17 cellular contexts compared by ENCODE assay signal in the genomic region with DNA sequence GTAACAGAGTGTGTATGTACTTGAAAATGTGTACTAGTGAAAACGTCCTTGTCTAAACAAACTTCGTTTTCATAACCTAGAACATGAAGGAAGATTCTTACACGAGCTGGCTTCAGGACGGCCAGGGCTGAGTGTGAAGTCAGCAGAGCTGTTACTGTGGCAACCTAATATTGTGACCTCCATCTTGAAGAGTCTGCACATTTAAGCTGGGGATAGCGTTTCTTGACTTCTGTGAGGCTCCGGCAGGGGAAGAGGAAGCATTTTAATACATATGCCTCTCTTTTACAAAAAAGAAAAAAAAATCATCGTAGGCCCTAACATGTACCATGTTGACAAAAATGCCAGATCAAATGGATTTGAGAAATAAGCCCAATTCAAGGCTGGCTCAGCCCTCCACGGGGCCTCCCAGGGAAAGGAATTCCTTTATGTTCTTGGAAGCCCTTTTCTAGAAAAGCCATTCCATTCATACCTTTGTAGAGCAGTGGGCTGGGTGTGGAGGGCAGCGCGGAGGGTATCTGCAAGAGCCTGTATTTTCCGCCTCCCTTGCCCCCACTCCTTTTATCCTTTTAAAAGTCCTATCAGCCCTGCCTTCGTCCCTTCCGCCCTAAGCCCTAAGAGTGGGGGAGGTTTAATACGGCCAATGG. TPM values are rescaled to one million over a fixed set of nuclear protein-coding genes. Genes with fewer than 3 reads are reported as not detected.
DNase-seq lines count a peak whose midpoint lies in the region; ATAC-seq, FAIRE-seq and TF ChIP-seq lines count a peak whose summit lies in the region.
"Had no signal": no experiment of that assay in that cellular context is flagged by ENCODE, and none has a peak within 500 bp of the region (broad histone marks: within the 10 kb centered on the region; RNA-seq: fewer than 3 reads in every experiment).

No MANE protein-coding gene starts in this region.

- ATAC-seq in Right ventricle myocardium inferior (peak; percentile 57), left lung (peak; percentile 34)
- ATAC-seq: PC-3, T-helper 17 cell had no signal

- no peaks in the 10 kb centered on the region for H3K9me3 ChIP-seq in left ventricle myocardium inferior (replicated peaks)
- H3K9me3 ChIP-seq in left lung = no peaks in the 10 kb centered on the region
- no peaks in the 10 kb centered on the region for H3K9me3 ChIP-seq in kidney (ENCODE audit: control insufficient read depth in 1 of 2, low read length in 2 of 2)
- no peaks in the 10 kb centered on the region for H3K9me3 ChIP-seq in Peyer's patch
- H3K9me3 ChIP-seq: transverse colon had no signal

- H3K36me3 ChIP-seq in left ventricle myocardium inferior (no peaks in the 10 kb centered on the region), left lung (peaks cover 0 to 12% of the 10 kb centered on the region in 2 donors), kidney (ENCODE audit: control insufficient read depth in 1 of 2, insufficient read depth in 2 of 2, low read length in 2 of 2) (no peaks in the 10 kb centered on the region), Peyer's patch (no peaks in the 10 kb centered on the region)

- H3K4me1 ChIP-seq in left ventricle myocardium inferior = peaks cover 17% of the 10 kb centered on the region
- peaks cover 0 to 15% of the 10 kb centered on the region in 2 donors for H3K4me1 ChIP-seq in left lung
- H3K4me1 ChIP-seq in kidney (ENCODE audit: control insufficient read depth in 1 of 2, insufficient read depth in 1 of 2, low read depth in 1 of 2, low read length in 2 of 2) = peaks cover 0 to 2% of the 10 kb centered on the region in 2 donors
- peaks cover 0 to 12% (median 0%) of the 10 kb centered on the region in 4 donors for H3K4me1 ChIP-seq in Peyer's patch

- H3K9me3 Mint-ChIP-seq in endothelial cell (ENCODE audit: unreplicated experiment) = no peaks in the 10 kb centered on the region

- no peak overlapping the region for H3K9ac ChIP-seq in kidney (ENCODE audit: low read length in 2 of 2)

- H3K4me1 Mint-ChIP-seq in endothelial cell (ENCODE audit: unreplicated experiment) = peaks cover 51% of the 10 kb centered on the region

- peaks cover 38% of the 10 kb centered on the region for H3K36me3 Mint-ChIP-seq in endothelial cell (ENCODE audit: low read depth, unreplicated experiment)

- no peak for TF ChIP-seq POLR2A in Peyer's patch (IDR thresholded peaks at IDR 0.05)

- H3K4me3 ChIP-seq in left ventricle myocardium inferior = no peak overlapping the region
- H3K4me3 ChIP-seq in left lung = no peak overlapping the region
- H3K4me3 ChIP-seq in kidney (ENCODE audit: low read length in 2 of 2) = no peak overlapping the region
- no peak overlapping the region for H3K4me3 ChIP-seq in Peyer's patch
- H3K4me3 ChIP-seq: skin epidermis, transverse colon had no signal

- intact Hi-C loops in Right ventricle myocardium inferior (cut with DNase I) (loop anchor here (5.0 kb wide), 3 partner anchors 52 to 167 kb away; no protein-coding TSS in a partner anchor), left ventricle myocardium inferior (cut with micrococcal nuclease) (loop anchor here (10.0 kb wide), 2 partner anchors 105 to 165 kb away; no protein-coding TSS in a partner anchor), left lung (cut with DNase I) (loop anchor here in 1 of 2 donors (10.0 kb wide), 1 partner anchor 175 kb away; no protein-coding TSS in a partner anchor), kidney (cut with DNase I) (no loop called here)

- peaks cover 20% of the 10 kb centered on the region for H3K27me3 Mint-ChIP-seq in endothelial cell (ENCODE audit: unreplicated experiment)

- DNase-seq in Right ventricle myocardium inferior (ENCODE audit: missing footprints) = no peak
- DNase-seq in left ventricle myocardium inferior = no peak
- peak; percentile 56 for DNase-seq in endothelial cell (ENCODE audit: low spot score)
- no peak for DNase-seq in left lung
- DNase-seq in kidney = no peak
- no peak for DNase-seq in effector CD8-positive, alpha-beta T cell (lab: John Stamatoyannopoulos, UW)
- no peak for DNase-seq in foreskin melanocyte
- DNase-seq in Peyer's patch = no peak
- DNase-seq: activated CD4-positive, alpha-beta T cell treated with anti-CD3 and anti-CD28 coated beads, Interleukin-2, amount 50 U/mL, for 4 hours; cortex of kidney; PC-3; T-helper 17 cell; transverse colon had no signal

- H3K27ac Mint-ChIP-seq in endothelial cell (ENCODE audit: unreplicated experiment) = peak overlapping the region; percentile 95
- H3K27ac Mint-ChIP-seq: T-helper 17 cell had no signal

- no peak for FAIRE-seq in kidney (lab: Jason Lieb, UNC)
- FAIRE-seq: frontal cortex, GM18507 had no signal

- TF ChIP-seq CTCF in left ventricle myocardium inferior (IDR thresholded peaks at IDR 0.05; ENCODE audit: borderline replicate concordance) (no peak), endothelial cell (IDR thresholded peaks at IDR 0.05; ENCODE audit: unreplicated experiment) (no peak), left lung (IDR thresholded peaks at IDR 0.05) (no peak), kidney (IDR thresholded peaks at IDR 0.05; ENCODE audit: borderline replicate concordance, extremely low read depth, insufficient read depth) (no peak), Peyer's patch (IDR thresholded peaks at IDR 0.05) (no peak)

- H3K27me3 ChIP-seq in left ventricle myocardium inferior (ENCODE audit: low read depth) (peaks cover 26% of the 10 kb centered on the region), left lung (peaks cover 28 to 46% of the 10 kb centered on the region in 2 donors), Peyer's patch (peaks cover 0 to 7% of the 10 kb centered on the region in 2 donors)

- H3K27ac ChIP-seq in left ventricle myocardium inferior (replicated peaks) = no peak overlapping the region
- H3K27ac ChIP-seq in left lung = no peak overlapping the region
- no peak overlapping the region for H3K27ac ChIP-seq in kidney (ENCODE audit: low read depth in 2 of 2, low read length in 2 of 2)
- no peak overlapping the region for H3K27ac ChIP-seq in Peyer's patch
- H3K27ac ChIP-seq: skin epidermis, transverse colon had no signal

- H3K4me3 Mint-ChIP-seq in endothelial cell (ENCODE audit: unreplicated experiment) = peak overlapping the region; percentile 73

RNA-seq across cellular contexts. Expression of a gene that starts 51.1 kb away (rescaled TPM):
- total RNA-seq in Right ventricle myocardium inferior (not detected), left ventricle myocardium inferior (not detected), endothelial cell (ENCODE audit: unreplicated experiment) (17.1 TPM), left lung (not detected), kidney (71.3 TPM), Peyer's patch (not detected)
- 6.5 TPM for polyA plus RNA-seq in kidney (ENCODE audit: insufficient read depth, low read depth, low replicate concordance)
- total RNA-seq: frontal cortex, mesenteric fat pad, T-helper 17 cell had no signal

Comparison
In these comparisons a context has a peak if more than half of its experiments do, and no peak if none do; other contexts are left out.
1. RNA of a gene that starts 51.1 kb away (total RNA-seq): 71.3 TPM in kidney (single experiment) and 17.1 TPM in endothelial cell (single experiment); not detected in left lung, not detected in Right ventricle myocardium inferior (single experiment), not detected in left ventricle myocardium inferior (single experiment) and not detected in Peyer's patch; every median in the first group is over 10 times any median in the second.